In the genomic region with DNA sequence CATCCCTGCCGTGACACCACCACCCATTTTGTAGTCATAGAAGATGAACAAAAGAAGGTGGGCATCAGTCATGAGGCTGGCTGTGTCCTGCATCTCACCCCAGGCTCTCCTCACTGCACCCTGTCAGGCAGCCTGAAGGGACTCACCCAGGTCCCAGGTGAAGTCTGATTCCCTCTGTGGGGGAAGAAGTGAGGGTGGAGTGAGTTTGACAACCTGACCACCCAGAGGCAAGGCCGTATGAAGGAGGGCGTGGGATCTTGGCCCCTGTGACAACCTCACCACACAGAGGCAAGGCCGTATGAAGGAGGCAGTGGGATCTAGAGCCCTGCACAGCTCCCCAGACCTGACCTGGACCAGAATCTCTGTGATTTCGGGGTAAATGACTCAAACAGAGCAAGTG, we compare ENCODE assay signal across 24 cellular contexts.
"Had no signal": no experiment of that assay in that cellular context is flagged by ENCODE, and none has a peak within 500 bp of the region (broad histone marks: within the 10 kb centered on the region; RNA-seq: fewer than 3 reads in every experiment).

No MANE protein-coding gene starts in this region.

- H3K4me1 ChIP-seq: breast epithelium had no signal

- ATAC-seq: activated CD8-positive, alpha-beta T cell treated with anti-CD3 and anti-CD28 coated beads for 36 hours; activated naive CD4-positive, alpha-beta T cell treated with anti-CD3 and anti-CD28 coated beads, Interleukin-2, amount 50 U/mL, for 72 hours; activated T-cell treated with anti-CD3 and anti-CD28 coated beads, Interleukin-2, amount 50 U/mL, for 72 hours; activated T-helper 17 cell treated with anti-CD3 and anti-CD28 coated beads, Interleukin-2, amount 50 U/mL, for 72 hours; K562; Panc1 had no signal

- H3K27ac ChIP-seq: breast epithelium, SJCRH30, SK-N-MC had no signal

- H3K4me3 ChIP-seq: breast epithelium, K562, SJCRH30, SK-N-MC had no signal

- H3K27me3 ChIP-seq: breast epithelium, SJCRH30 had no signal

- H3K36me3 ChIP-seq: breast epithelium, SJCRH30 had no signal

- DNase-seq: activated CD4-positive, alpha-beta T cell treated with anti-CD3 and anti-CD28 coated beads, Interleukin-2, amount 10 ng/mL, durations not matched to agents 24 days and 14 days; activated CD4-positive, alpha-beta T cell treated with anti-CD3 and anti-CD28 coated beads, Interleukin-2, amount 50 U/mL, for 4 hours; activated CD8-positive, alpha-beta T cell treated with anti-CD3 and anti-CD28 coated beads for 36 hours; activated gamma-delta T cell treated with Interleukin-2 at 50 U/mL for 16 hours; activated naive CD4-positive, alpha-beta T cell treated with anti-CD3 and anti-CD28 coated beads for 36 hours; activated T-cell treated with anti-CD3 and anti-CD28 coated beads, Interleukin-2, amount 50 U/mL, for 1 hour; activated T-cell treated with anti-CD3 and anti-CD28 coated beads, Interleukin-2, amount 50 U/mL, for 72 hours; amniotic stem cell; NCI-H1105; NCI-H1436; NCI-H1694 treated with DMSO at 0.1 percent for 48 hours; NCI-H2029; NCI-H345; NCI-H526; NCI-H748 treated with DMSO at 0.1 percent for 48 hours; NK-92 treated with Interleukin-12 subunit alpha and Interleukin-12 subunit beta, amount 100 ng/mL, for 24 hours; SHP77; SJCRH30 had no signal

- H3K9me3 ChIP-seq: breast epithelium, SJCRH30 had no signal
